In the genomic region with DNA sequence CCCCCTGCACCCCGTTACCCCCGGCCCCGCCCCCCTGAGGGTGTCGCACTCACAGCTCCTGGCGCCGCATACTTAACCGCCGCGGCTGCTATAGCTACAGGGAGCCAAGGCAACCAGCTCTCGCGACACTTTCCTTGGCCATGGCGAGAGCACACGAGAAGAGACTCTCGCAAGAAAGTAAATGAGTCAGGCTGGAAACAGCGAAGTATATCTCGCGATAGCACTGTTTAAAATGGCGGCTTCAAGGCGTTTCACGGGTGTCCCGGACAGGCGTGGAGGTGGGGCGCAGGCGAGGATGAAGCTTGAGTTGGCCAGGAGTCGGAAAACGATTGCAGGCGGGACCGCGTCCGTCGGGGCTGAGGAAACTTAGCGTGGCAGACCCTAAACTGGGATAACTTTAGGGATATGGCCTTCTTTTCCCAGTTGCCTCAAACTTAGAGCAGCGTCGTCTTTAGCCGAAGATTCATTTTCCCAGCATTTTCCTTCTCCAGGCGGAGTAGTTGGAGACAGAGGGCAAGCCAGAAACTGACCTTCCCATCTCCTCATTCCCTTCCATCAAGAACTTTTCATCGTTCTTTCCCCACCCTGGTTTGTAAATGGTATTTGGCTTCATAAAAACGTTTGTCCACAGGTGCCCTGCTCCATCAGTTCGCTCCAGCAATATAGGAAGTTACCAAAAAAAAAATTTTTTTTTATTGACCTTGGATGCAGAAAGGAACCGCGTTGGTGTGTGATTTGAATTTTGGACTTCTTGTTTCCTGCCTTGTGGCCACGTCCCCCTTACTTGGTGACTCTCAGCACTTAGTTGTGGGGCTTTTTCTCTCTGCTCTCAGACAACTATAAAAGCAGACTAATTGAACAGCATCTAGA, we compare ENCODE assay signal across 1 cellular context.
TF ChIP-seq lines count a peak whose summit lies in the region.

No MANE protein-coding gene starts in this region.

TF ChIP-seq in GM12878, 131 proteins besides CTCF, POLR2A, EP300 and RAD21 (continues in another document):
- TF ChIP-seq KDM1A (IDR thresholded peaks at IDR 0.05; ENCODE audit: borderline replicate concordance) (no peak), HDAC6 (IDR thresholded peaks at IDR 0.05; ENCODE audit: unreplicated experiment) (no peak), FOXM1 (IDR thresholded peaks at IDR 0.05; ENCODE audit: low read depth, low read length) (0 out of 2 replicates have a peak, but pooled peaks have one; percentile 34), ZNF622 (IDR thresholded peaks at IDR 0.05) (no peak), ASH2L (IDR thresholded peaks at IDR 0.05; ENCODE audit: borderline replicate concordance, low read depth) (no peak), ATF7 (IDR thresholded peaks at IDR 0.05; ENCODE audit: low read depth) (no peak), KLF5 (IDR thresholded peaks at IDR 0.05; ENCODE audit: partially characterized antibody) (peak; percentile 71), KAT2A (conservative IDR thresholded peaks at IDR 0.05; ENCODE audit: control insufficient read depth, low read depth, low read length) (no peak), CREM (IDR thresholded peaks at IDR 0.05; ENCODE audit: low read depth) (peak; percentile 36; the same call in 1 of the 2 replicates), RB1 (IDR thresholded peaks at IDR 0.05; ENCODE audit: borderline replicate concordance) (peak; percentile 22; the same call in 1 of the 2 replicates), TAF1 (IDR thresholded peaks at IDR 0.05; ENCODE audit: borderline replicate concordance, low read depth, low read length) (peak; percentile 89), JUNB (IDR thresholded peaks at IDR 0.05) (no peak), ZNF207 (IDR thresholded peaks at IDR 0.05; ENCODE audit: borderline replicate concordance) (peak; percentile 71; the same call in 1 of the 2 replicates), BHLHE40 (IDR thresholded peaks at IDR 0.05; ENCODE audit: borderline replicate concordance in 1 of 2, low read depth in 2 of 2, low read length in 1 of 2) (0 out of 4 replicates have a peak, but pooled peaks of 1 of the 2 experiments have one; percentile 48), TBL1XR1 (IDR thresholded peaks at IDR 0.05; ENCODE audit: low read depth, low read length) (0 out of 2 replicates have a peak, but pooled peaks have one; percentile 20), POLR2AphosphoS2 (IDR thresholded peaks at IDR 0.05; ENCODE audit: low read depth, low read length) (0 out of 2 replicates have a peak, but pooled peaks have one; percentile 66), MTA3 (IDR thresholded peaks at IDR 0.05; ENCODE audit: borderline replicate concordance, low read length) (no peak), IRF4 (IDR thresholded peaks at IDR 0.05; ENCODE audit: low read depth, low read length) (no peak), GABPA (IDR thresholded peaks at IDR 0.05; ENCODE audit: low read depth) (no peak), MEF2A (IDR thresholded peaks at IDR 0.05; ENCODE audit: insufficient read depth, low read depth, low read length) (0 out of 2 replicates have a peak, but pooled peaks have one; percentile 31), CHD2 (IDR thresholded peaks at IDR 0.05; ENCODE audit: borderline replicate concordance, low read depth, low read length) (peak; percentile 99), CBFB (IDR thresholded peaks at IDR 0.05; ENCODE audit: low read depth) (peak; percentile 86), BRCA1 (IDR thresholded peaks at IDR 0.05; ENCODE audit: low read depth, low read length) (peak; percentile 88), RUNX3 (IDR thresholded peaks at IDR 0.05; ENCODE audit: low read length) (peak; percentile 22; the same call in 1 of the 2 replicates), MTA2 (IDR thresholded peaks at IDR 0.05; ENCODE audit: low read depth) (0 out of 2 replicates have a peak, but pooled peaks have one; percentile 32), EED (IDR thresholded peaks at IDR 0.05; ENCODE audit: low read depth) (peak; percentile 41; the same call in 1 of the 2 replicates)
- TF ChIP-seq, protein P1, sequence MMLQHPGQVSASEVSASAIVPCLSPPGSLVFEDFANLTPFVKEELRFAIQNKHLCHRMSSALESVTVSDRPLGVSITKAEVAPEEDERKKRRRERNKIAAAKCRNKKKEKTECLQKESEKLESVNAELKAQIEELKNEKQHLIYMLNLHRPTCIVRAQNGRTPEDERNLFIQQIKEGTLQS (IDR thresholded peaks at IDR 0.05; ENCODE audit: borderline replicate concordance, extremely low read depth, low read depth, low read length): no peak
- TF ChIP-seq, protein P2, sequence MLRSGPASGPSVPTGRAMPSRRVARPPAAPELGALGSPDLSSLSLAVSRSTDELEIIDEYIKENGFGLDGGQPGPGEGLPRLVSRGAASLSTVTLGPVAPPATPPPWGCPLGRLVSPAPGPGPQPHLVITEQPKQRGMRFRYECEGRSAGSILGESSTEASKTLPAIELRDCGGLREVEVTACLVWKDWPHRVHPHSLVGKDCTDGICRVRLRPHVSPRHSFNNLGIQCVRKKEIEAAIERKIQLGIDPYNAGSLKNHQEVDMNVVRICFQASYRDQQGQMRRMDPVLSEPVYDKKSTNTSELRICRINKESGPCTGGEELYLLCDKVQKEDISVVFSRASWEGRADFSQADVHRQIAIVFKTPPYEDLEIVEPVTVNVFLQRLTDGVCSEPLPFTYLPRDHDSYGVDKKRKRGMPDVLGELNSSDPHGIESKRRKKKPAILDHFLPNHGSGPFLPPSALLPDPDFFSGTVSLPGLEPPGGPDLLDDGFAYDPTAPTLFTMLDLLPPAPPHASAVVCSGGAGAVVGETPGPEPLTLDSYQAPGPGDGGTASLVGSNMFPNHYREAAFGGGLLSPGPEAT (IDR thresholded peaks at IDR 0.05; ENCODE audit: low read depth): peak; percentile 95
- TF ChIP-seq, protein P3, sequence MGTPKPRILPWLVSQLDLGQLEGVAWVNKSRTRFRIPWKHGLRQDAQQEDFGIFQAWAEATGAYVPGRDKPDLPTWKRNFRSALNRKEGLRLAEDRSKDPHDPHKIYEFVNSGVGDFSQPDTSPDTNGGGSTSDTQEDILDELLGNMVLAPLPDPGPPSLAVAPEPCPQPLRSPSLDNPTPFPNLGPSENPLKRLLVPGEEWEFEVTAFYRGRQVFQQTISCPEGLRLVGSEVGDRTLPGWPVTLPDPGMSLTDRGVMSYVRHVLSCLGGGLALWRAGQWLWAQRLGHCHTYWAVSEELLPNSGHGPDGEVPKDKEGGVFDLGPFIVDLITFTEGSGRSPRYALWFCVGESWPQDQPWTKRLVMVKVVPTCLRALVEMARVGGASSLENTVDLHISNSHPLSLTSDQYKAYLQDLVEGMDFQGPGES (IDR thresholded peaks at IDR 0.05): no peak
- TF ChIP-seq, protein P4, sequence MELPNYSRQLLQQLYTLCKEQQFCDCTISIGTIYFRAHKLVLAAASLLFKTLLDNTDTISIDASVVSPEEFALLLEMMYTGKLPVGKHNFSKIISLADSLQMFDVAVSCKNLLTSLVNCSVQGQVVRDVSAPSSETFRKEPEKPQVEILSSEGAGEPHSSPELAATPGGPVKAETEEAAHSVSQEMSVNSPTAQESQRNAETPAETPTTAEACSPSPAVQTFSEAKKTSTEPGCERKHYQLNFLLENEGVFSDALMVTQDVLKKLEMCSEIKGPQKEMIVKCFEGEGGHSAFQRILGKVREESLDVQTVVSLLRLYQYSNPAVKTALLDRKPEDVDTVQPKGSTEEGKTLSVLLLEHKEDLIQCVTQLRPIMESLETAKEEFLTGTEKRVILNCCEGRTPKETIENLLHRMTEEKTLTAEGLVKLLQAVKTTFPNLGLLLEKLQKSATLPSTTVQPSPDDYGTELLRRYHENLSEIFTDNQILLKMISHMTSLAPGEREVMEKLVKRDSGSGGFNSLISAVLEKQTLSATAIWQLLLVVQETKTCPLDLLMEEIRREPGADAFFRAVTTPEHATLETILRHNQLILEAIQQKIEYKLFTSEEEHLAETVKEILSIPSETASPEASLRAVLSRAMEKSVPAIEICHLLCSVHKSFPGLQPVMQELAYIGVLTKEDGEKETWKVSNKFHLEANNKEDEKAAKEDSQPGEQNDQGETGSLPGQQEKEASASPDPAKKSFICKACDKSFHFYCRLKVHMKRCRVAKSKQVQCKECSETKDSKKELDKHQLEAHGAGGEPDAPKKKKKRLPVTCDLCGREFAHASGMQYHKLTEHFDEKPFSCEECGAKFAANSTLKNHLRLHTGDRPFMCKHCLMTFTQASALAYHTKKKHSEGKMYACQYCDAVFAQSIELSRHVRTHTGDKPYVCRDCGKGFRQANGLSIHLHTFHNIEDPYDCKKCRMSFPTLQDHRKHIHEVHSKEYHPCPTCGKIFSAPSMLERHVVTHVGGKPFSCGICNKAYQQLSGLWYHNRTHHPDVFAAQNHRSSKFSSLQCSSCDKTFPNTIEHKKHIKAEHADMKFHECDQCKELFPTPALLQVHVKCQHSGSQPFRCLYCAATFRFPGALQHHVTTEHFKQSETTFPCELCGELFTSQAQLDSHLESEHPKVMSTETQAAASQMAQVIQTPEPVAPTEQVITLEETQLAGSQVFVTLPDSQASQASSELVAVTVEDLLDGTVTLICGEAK (IDR thresholded peaks at IDR 0.05; ENCODE audit: borderline replicate concordance): peak; percentile 69; the same call in 1 of the 2 replicates
- TF ChIP-seq, protein P5, sequence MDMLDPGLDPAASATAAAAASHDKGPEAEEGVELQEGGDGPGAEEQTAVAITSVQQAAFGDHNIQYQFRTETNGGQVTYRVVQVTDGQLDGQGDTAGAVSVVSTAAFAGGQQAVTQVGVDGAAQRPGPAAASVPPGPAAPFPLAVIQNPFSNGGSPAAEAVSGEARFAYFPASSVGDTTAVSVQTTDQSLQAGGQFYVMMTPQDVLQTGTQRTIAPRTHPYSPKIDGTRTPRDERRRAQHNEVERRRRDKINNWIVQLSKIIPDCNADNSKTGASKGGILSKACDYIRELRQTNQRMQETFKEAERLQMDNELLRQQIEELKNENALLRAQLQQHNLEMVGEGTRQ (IDR thresholded peaks at IDR 0.05; ENCODE audit: borderline replicate concordance, low read depth, low read length): no peak
- TF ChIP-seq, protein P6, sequence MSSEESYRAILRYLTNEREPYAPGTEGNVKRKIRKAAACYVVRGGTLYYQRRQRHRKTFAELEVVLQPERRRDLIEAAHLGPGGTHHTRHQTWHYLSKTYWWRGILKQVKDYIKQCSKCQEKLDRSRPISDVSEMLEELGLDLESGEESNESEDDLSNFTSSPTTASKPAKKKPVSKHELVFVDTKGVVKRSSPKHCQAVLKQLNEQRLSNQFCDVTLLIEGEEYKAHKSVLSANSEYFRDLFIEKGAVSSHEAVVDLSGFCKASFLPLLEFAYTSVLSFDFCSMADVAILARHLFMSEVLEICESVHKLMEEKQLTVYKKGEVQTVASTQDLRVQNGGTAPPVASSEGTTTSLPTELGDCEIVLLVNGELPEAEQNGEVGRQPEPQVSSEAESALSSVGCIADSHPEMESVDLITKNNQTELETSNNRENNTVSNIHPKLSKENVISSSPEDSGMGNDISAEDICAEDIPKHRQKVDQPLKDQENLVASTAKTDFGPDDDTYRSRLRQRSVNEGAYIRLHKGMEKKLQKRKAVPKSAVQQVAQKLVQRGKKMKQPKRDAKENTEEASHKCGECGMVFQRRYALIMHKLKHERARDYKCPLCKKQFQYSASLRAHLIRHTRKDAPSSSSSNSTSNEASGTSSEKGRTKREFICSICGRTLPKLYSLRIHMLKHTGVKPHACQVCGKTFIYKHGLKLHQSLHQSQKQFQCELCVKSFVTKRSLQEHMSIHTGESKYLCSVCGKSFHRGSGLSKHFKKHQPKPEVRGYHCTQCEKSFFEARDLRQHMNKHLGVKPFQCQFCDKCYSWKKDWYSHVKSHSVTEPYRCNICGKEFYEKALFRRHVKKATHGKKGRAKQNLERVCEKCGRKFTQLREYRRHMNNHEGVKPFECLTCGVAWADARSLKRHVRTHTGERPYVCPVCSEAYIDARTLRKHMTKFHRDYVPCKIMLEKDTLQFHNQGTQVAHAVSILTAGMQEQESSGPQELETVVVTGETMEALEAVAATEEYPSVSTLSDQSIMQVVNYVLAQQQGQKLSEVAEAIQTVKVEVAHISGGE (CRISPR knock-in tag; IDR thresholded peaks at IDR 0.05): no peak
- TF ChIP-seq, protein P7, sequence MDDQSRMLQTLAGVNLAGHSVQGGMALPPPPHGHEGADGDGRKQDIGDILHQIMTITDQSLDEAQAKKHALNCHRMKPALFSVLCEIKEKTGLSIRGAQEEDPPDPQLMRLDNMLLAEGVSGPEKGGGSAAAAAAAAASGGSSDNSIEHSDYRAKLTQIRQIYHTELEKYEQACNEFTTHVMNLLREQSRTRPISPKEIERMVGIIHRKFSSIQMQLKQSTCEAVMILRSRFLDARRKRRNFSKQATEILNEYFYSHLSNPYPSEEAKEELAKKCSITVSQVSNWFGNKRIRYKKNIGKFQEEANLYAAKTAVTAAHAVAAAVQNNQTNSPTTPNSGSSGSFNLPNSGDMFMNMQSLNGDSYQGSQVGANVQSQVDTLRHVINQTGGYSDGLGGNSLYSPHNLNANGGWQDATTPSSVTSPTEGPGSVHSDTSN (IDR thresholded peaks at IDR 0.05; ENCODE audit: insufficient replicate concordance, low read depth, low read length): no peak
- TF ChIP-seq, protein P8, sequence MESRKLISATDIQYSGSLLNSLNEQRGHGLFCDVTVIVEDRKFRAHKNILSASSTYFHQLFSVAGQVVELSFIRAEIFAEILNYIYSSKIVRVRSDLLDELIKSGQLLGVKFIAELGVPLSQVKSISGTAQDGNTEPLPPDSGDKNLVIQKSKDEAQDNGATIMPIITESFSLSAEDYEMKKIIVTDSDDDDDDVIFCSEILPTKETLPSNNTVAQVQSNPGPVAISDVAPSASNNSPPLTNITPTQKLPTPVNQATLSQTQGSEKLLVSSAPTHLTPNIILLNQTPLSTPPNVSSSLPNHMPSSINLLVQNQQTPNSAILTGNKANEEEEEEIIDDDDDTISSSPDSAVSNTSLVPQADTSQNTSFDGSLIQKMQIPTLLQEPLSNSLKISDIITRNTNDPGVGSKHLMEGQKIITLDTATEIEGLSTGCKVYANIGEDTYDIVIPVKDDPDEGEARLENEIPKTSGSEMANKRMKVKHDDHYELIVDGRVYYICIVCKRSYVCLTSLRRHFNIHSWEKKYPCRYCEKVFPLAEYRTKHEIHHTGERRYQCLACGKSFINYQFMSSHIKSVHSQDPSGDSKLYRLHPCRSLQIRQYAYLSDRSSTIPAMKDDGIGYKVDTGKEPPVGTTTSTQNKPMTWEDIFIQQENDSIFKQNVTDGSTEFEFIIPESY (IDR thresholded peaks at IDR 0.05): 0 out of 2 replicates have a peak, but pooled peaks have one; percentile 19
